In genomic region chr11:14065153-14065552, GRCh38 we compare ENCODE assay signal across 13 cellular contexts.
A peak's percentile ranks its signal among the peaks of the same experiment; 100 is the strongest.
DNase-seq lines count a peak whose midpoint lies in the region; ATAC-seq lines count a peak whose summit lies in the region.
"Had no signal": no experiment of that assay in that cellular context is flagged by ENCODE, and none has a peak within 500 bp of the region (broad histone marks: within the 10 kb centered on the region; RNA-seq: fewer than 3 reads in every experiment).

No MANE protein-coding gene starts in this region.

- peak overlapping the region; percentile 66 to 67 for H3K4me3 Mint-ChIP-seq in activated T-cell treated with anti-CD3 and anti-CD28 coated beads, Interleukin-2, amount 50 U/mL, for 72 hours
- H3K4me3 Mint-ChIP-seq: H9 had no signal

- peak; percentile 10 for DNase-seq in activated T-cell treated with anti-CD3 and anti-CD28 coated beads for 24 hours (ENCODE audit: low read depth)
- DNase-seq in activated T-cell treated with anti-CD3 and anti-CD28 coated beads for 4 hours: no peak
- DNase-seq in activated T-cell treated with anti-CD3 and anti-CD28 coated beads, Interleukin-2, amount 50 U/mL, for 72 hours: peak; percentile 11 to 23
- DNase-seq in left colon: peak; percentile 51 to 59
- DNase-seq in stimulated activated naive CD4-positive, alpha-beta T cell treated with Interleukin-2 at 50 U/mL for 16 hours (lab: John Stamatoyannopoulos, UW): peak; percentile 2
- DNase-seq in COR-L47 (lab: John Stamatoyannopoulos, UW): no peak
- no peak for DNase-seq in ureter (ENCODE audit: low spot score)
- DNase-seq: ACHN; central memory CD4-positive, alpha-beta T cell; DMS79; H9; NCI-H2171 treated with DMSO at 0.1 percent for 48 hours had no signal

- peaks cover 29% of the 10 kb centered on the region for H3K4me1 Mint-ChIP-seq in activated T-cell treated with anti-CD3 and anti-CD28 coated beads, Interleukin-2, amount 50 U/mL, for 72 hours (ENCODE audit: low read depth)

- intact Hi-C loops in left colon (cut with DNase I, micrococcal nuclease): no loop called here

- H3K36me3 Mint-ChIP-seq in activated T-cell treated with anti-CD3 and anti-CD28 coated beads, Interleukin-2, amount 50 U/mL, for 72 hours (ENCODE audit: insufficient read depth in 2 of 2): no peaks in the 10 kb centered on the region

- no peak overlapping the region for H3K27ac Mint-ChIP-seq in activated T-cell treated with anti-CD3 and anti-CD28 coated beads, Interleukin-2, amount 50 U/mL, for 72 hours

- H3K9me3 Mint-ChIP-seq in activated T-cell treated with anti-CD3 and anti-CD28 coated beads, Interleukin-2, amount 50 U/mL, for 72 hours: peaks cover 0 to 3% of the 10 kb centered on the region in 2 donors

- H3K27me3 Mint-ChIP-seq in activated T-cell treated with anti-CD3 and anti-CD28 coated beads, Interleukin-2, amount 50 U/mL, for 72 hours (ENCODE audit: low read depth): peaks cover 7% of the 10 kb centered on the region

- ATAC-seq in activated T-cell treated with anti-CD3 and anti-CD28 coated beads, Interleukin-2, amount 50 U/mL, for 72 hours (replicated peaks in 1 of 2): peak; percentile 60 to 73
- ATAC-seq in left colon: peak; percentile 97
- ATAC-seq in GM18498 (IDR thresholded peaks at IDR 0.05; ENCODE audit: unreplicated experiment): no peak

Comparison
In these comparisons a context has a peak if more than half of its experiments do, and no peak if none do; other contexts are left out.
1. DNase-seq: peak in activated T-cell treated with anti-CD3 and anti-CD28 coated beads for 24 hours (single experiment), activated T-cell treated with anti-CD3 and anti-CD28 coated beads, Interleukin-2, amount 50 U/mL, for 72 hours (2 of 2), left colon (2 of 2) and stimulated activated naive CD4-positive, alpha-beta T cell treated with Interleukin-2 at 50 U/mL for 16 hours (single experiment); none in activated T-cell treated with anti-CD3 and anti-CD28 coated beads for 4 hours (single experiment), COR-L47 (single experiment) and ureter (single experiment).